27 cellular contexts compared by ENCODE assay signal in genomic region chr6:100731411-100731810, GRCh38.
"Had no signal": no experiment of that assay in that cellular context is flagged by ENCODE, and none has a peak within 500 bp of the region (broad histone marks: within the 10 kb centered on the region; RNA-seq: fewer than 3 reads in every experiment).

No MANE protein-coding gene starts in this region.

- H3K4me3 Mint-ChIP-seq: mesothelial cell of epicardium; naive B cell; natural killer cell; nephron progenitor cell; stimulated activated naive B cell treated with anti-CD40 and anti-IgM and Interleukin-4, amounts not matched to agents 10 μg/mL and 1 μg/mL and 100 μg/mL, for 72 hours had no signal

- H3K36me3 Mint-ChIP-seq: mesothelial cell of epicardium, natural killer cell had no signal

- H3K27ac Mint-ChIP-seq: mesothelial cell of epicardium; natural killer cell; nephron progenitor cell; progenitor cell of endocrine pancreas; stimulated activated naive B cell treated with anti-CD40 and anti-IgM and Interleukin-4, amounts not matched to agents 10 μg/mL and 1 μg/mL and 100 μg/mL, for 72 hours had no signal

- H3K4me3 ChIP-seq: left lung, lower lobe of right lung, ovary, skin epidermis, stomach, suprapubic skin, thoracic aorta, tibial artery, upper lobe of right lung had no signal

- H3K9me3 Mint-ChIP-seq: mesothelial cell of epicardium; naive B cell; natural killer cell; nephron progenitor cell; stimulated activated naive B cell treated with anti-CD40 and anti-IgM and Interleukin-4, amounts not matched to agents 10 μg/mL and 1 μg/mL and 100 μg/mL, for 72 hours had no signal

- H3K27me3 ChIP-seq: left lung, ovary, stomach, suprapubic skin, tibial artery, upper lobe of right lung had no signal

- H3K4me1 ChIP-seq: suprapubic skin had no signal

- H3K36me3 ChIP-seq: left lung, lower lobe of right lung, ovary, stomach, suprapubic skin, thoracic aorta, tibial artery, upper lobe of right lung had no signal

- H3K27me3 Mint-ChIP-seq: naive B cell; progenitor cell of endocrine pancreas; stimulated activated naive B cell treated with anti-CD40 and anti-IgM and Interleukin-4, amounts not matched to agents 10 μg/mL and 1 μg/mL and 100 μg/mL, for 72 hours had no signal

- H3K9me3 ChIP-seq: left lung, lower lobe of right lung, ovary, stomach, suprapubic skin, thoracic aorta, tibial artery, upper lobe of right lung had no signal

- DNase-seq: hippocampal formation; left colon; lower lobe of right lung; mammary epithelial cell; mesendoderm; naive B cell; natural killer cell; nephron progenitor cell; ovary; right cardiac atrium; stimulated activated CD4-positive, alpha-beta T cell treated with anti-CD3 and anti-CD28 coated beads, Interleukin-12 subunit alpha, Interleukin-12 subunit beta, amount 100 ng/mL, for 4 hours; stimulated activated CD4-positive, alpha-beta T cell treated with anti-CD3 and anti-CD28 coated beads, Interleukin-15, amount 100 ng/mL, for 24 hours; stimulated activated CD4-positive, alpha-beta T cell treated with anti-CD3 and anti-CD28 coated beads, Interleukin-2, amount 100 ng/mL, for 24 hours; stimulated activated CD4-positive, alpha-beta T cell treated with anti-CD3 and anti-CD28 coated beads, Interleukin-4, amount 100 ng/mL, for 1 hour; stimulated activated naive B cell treated with anti-CD40 and anti-IgM and Interleukin-4, amounts not matched to agents 10 μg/mL and 1 μg/mL and 100 μg/mL, for 72 hours; stimulated activated naive CD8-positive, alpha-beta T cell treated with anti-CD3 and anti-CD28 coated beads, Interleukin-15, Interleukin-2, amounts not matched to agents 100 U/mL and 50 U/mL, for 24 hours; stomach; tibial artery; trophoblast cell had no signal

- ATAC-seq: left colon; left lung; lower lobe of right lung; natural killer cell; right cardiac atrium; sciatic nerve; stimulated activated naive B cell treated with anti-CD40 and anti-IgM and Interleukin-4, amounts not matched to agents 10 μg/mL and 1 μg/mL and 100 μg/mL, for 72 hours; stimulated activated naive CD8-positive, alpha-beta T cell treated with anti-CD3 and anti-CD28 coated beads, Interleukin-15, Interleukin-2, amounts not matched to agents 100 U/mL and 50 U/mL, for 24 hours; upper lobe of right lung had no signal

- H3K27ac ChIP-seq: left lung, lower lobe of right lung, ovary, skin epidermis, stomach, suprapubic skin, thoracic aorta, tibial artery, upper lobe of right lung had no signal
